ENCODE assay signal across 8 cellular contexts in the genomic region with DNA sequence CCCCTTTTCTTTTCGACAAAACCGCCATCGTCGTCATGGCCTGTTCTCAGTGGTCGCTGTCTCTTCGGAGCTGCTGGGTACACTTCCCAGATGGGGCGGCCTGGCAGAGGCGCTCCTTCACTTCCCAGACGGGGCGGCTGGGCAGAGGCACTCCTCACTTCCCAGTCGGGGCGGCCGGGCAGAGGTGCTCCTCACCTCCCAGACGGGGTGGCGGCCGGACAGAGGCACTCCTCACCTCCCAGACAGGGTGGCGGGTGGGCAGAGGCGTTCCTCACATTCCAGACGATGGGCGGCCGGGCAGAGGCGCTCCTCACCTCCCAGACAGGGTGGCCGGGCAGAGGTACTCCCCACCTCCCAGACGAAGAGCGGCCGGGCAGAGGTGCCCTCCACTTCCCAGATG.
"Had no signal": no experiment of that assay in that cellular context is flagged by ENCODE, and none has a peak within 500 bp of the region (broad histone marks: within the 10 kb centered on the region; RNA-seq: fewer than 3 reads in every experiment).

No MANE protein-coding gene starts in this region.

- DNase-seq: GM23248, GOT3, H7, HFFc6, KBM-7 had no signal

- H3K4me3 Mint-ChIP-seq: HFFc6, IgD-negative memory B cell had no signal

- H3K27ac Mint-ChIP-seq: HFFc6, IgD-negative memory B cell had no signal

- H3K9me3 Mint-ChIP-seq: IgD-negative memory B cell had no signal

- H3K27me3 Mint-ChIP-seq: IgD-negative memory B cell had no signal

- ATAC-seq: HCT116, HepG2 had no signal
